ENCODE assay signal across 36 cellular contexts in genomic region chr13:30381049-30381448, GRCh38. TPM values are rescaled to one million over a fixed set of nuclear protein-coding genes. Genes with fewer than 3 reads are reported as not detected.
"Had no signal": no experiment of that assay in that cellular context is flagged by ENCODE, and none has a peak within 500 bp of the region (broad histone marks: within the 10 kb centered on the region; RNA-seq: fewer than 3 reads in every experiment).

No MANE protein-coding gene starts in this region.

- H3K9me3 Mint-ChIP-seq: activated CD4-positive, alpha-beta memory T cell treated with anti-CD3 and anti-CD28 coated beads for 36 hours; activated T-cell treated with anti-CD3 and anti-CD28 coated beads, Interleukin-2, amount 50 U/mL, for 24 hours; activated T-cell treated with anti-CD3 and anti-CD28 coated beads, Interleukin-2, amount 50 U/mL, for 72 hours; central memory CD8-positive, alpha-beta T cell; effector memory CD8-positive, alpha-beta T cell; T-helper 2 cell treated with Interferon-gamma antibody and Interleukin-4, amounts not matched to agents 5 μg/mL and 100 μg/mL, for 36 hours had no signal

- H3K4me3 ChIP-seq: coronary artery, esophagus muscularis mucosa, gastrocnemius medialis, heart left ventricle had no signal

- H3K36me3 Mint-ChIP-seq: activated CD4-positive, alpha-beta memory T cell treated with anti-CD3 and anti-CD28 coated beads for 36 hours; activated naive CD8-positive, alpha-beta T cell treated with anti-CD3 and anti-CD28 coated beads, Interleukin-2, amount 10 ng/mL, durations not matched to agents 7 days and 5 days had no signal

- H3K9me3 ChIP-seq: esophagus muscularis mucosa, gastrocnemius medialis, heart left ventricle had no signal

- H3K4me3 Mint-ChIP-seq: activated CD4-positive, alpha-beta memory T cell treated with anti-CD3 and anti-CD28 coated beads for 36 hours; activated CD4-positive, alpha-beta T cell treated with anti-CD3 and anti-CD28 coated beads for 36 hours; activated CD4-positive, alpha-beta T cell treated with anti-CD3 and anti-CD28 coated beads, Interleukin-2, amount 10 ng/mL, durations not matched to agents 24 days and 14 days; activated CD8-positive, alpha-beta memory T cell treated with anti-CD3 and anti-CD28 coated beads, Interleukin-2, amount 10 ng/mL, durations not matched to agents 7 days and 5 days; activated CD8-positive, alpha-beta T cell treated with anti-CD3 and anti-CD28 coated beads, Interleukin-2, amount 10 ng/mL, durations not matched to agents 7 days and 5 days; activated naive CD8-positive, alpha-beta T cell treated with anti-CD3 and anti-CD28 coated beads, Interleukin-2, amount 10 ng/mL, durations not matched to agents 7 days and 5 days; activated T-cell treated with anti-CD3 and anti-CD28 coated beads, Interleukin-2, amount 50 U/mL, for 24 hours; activated T-cell treated with anti-CD3 and anti-CD28 coated beads, Interleukin-2, amount 50 U/mL, for 72 hours; central memory CD8-positive, alpha-beta T cell; effector memory CD8-positive, alpha-beta T cell; T-helper 2 cell treated with Interferon-gamma antibody and Interleukin-4, amounts not matched to agents 5 μg/mL and 100 μg/mL, for 36 hours had no signal

- ATAC-seq: activated CD4-positive, alpha-beta T cell treated with anti-CD3 and anti-CD28 coated beads for 36 hours; activated CD8-positive, alpha-beta memory T cell treated with anti-CD3 and anti-CD28 coated beads, Interleukin-2, amount 10 ng/mL, durations not matched to agents 7 days and 5 days; activated CD8-positive, alpha-beta T cell treated with anti-CD3 and anti-CD28 coated beads, Interleukin-2, amount 10 ng/mL, durations not matched to agents 7 days and 5 days; activated T-cell treated with anti-CD3 and anti-CD28 coated beads, Interleukin-2, amount 50 U/mL, for 72 hours; effector memory CD8-positive, alpha-beta T cell; foreskin keratinocyte; gastrocnemius medialis; heart left ventricle had no signal

- H3K27me3 ChIP-seq: brain microvascular endothelial cell, esophagus muscularis mucosa, foreskin keratinocyte, gastrocnemius medialis, heart left ventricle had no signal

- FAIRE-seq: astrocyte, bronchial epithelial cell had no signal

- H3K27ac Mint-ChIP-seq: activated CD4-positive, alpha-beta memory T cell treated with anti-CD3 and anti-CD28 coated beads for 36 hours; activated CD4-positive, alpha-beta T cell treated with anti-CD3 and anti-CD28 coated beads for 36 hours; activated CD4-positive, alpha-beta T cell treated with anti-CD3 and anti-CD28 coated beads, Interleukin-2, amount 10 ng/mL, durations not matched to agents 24 days and 14 days; activated CD8-positive, alpha-beta memory T cell treated with anti-CD3 and anti-CD28 coated beads, Interleukin-2, amount 10 ng/mL, durations not matched to agents 7 days and 5 days; activated CD8-positive, alpha-beta T cell treated with anti-CD3 and anti-CD28 coated beads, Interleukin-2, amount 10 ng/mL, durations not matched to agents 7 days and 5 days; activated naive CD8-positive, alpha-beta T cell treated with anti-CD3 and anti-CD28 coated beads, Interleukin-2, amount 10 ng/mL, durations not matched to agents 7 days and 5 days; activated T-cell treated with anti-CD3 and anti-CD28 coated beads, Interleukin-2, amount 50 U/mL, for 24 hours; activated T-cell treated with anti-CD3 and anti-CD28 coated beads, Interleukin-2, amount 50 U/mL, for 72 hours; effector memory CD8-positive, alpha-beta T cell; T-helper 2 cell treated with Interferon-gamma antibody and Interleukin-4, amounts not matched to agents 5 μg/mL and 100 μg/mL, for 36 hours had no signal

- H3K36me3 ChIP-seq: brain microvascular endothelial cell, esophagus muscularis mucosa, gastrocnemius medialis, heart left ventricle had no signal

- H3K4me1 ChIP-seq: esophagus muscularis mucosa, foreskin keratinocyte, heart left ventricle had no signal

- H3K27ac ChIP-seq: brain microvascular endothelial cell, coronary artery, esophagus muscularis mucosa, foreskin keratinocyte, gastrocnemius medialis, heart left ventricle had no signal

- H3K27me3 Mint-ChIP-seq: activated CD4-positive, alpha-beta memory T cell treated with anti-CD3 and anti-CD28 coated beads for 36 hours; activated CD4-positive, alpha-beta T cell treated with anti-CD3 and anti-CD28 coated beads for 36 hours; activated CD4-positive, alpha-beta T cell treated with anti-CD3 and anti-CD28 coated beads, Interleukin-2, amount 10 ng/mL, durations not matched to agents 24 days and 14 days; activated CD8-positive, alpha-beta memory T cell treated with anti-CD3 and anti-CD28 coated beads, Interleukin-2, amount 10 ng/mL, durations not matched to agents 7 days and 5 days; activated T-cell treated with anti-CD3 and anti-CD28 coated beads, Interleukin-2, amount 50 U/mL, for 24 hours; central memory CD8-positive, alpha-beta T cell; effector memory CD8-positive, alpha-beta T cell had no signal

- DNase-seq: activated CD4-positive, alpha-beta memory T cell treated with anti-CD3 and anti-CD28 coated beads for 36 hours; activated CD4-positive, alpha-beta T cell treated with anti-CD3 and anti-CD28 coated beads for 36 hours; activated CD4-positive, alpha-beta T cell treated with anti-CD3 and anti-CD28 coated beads, Interleukin-2, amount 10 ng/mL, durations not matched to agents 24 days and 14 days; activated CD4-positive, CD25-positive, alpha-beta regulatory T cell; activated CD4-positive, CD25-positive, alpha-beta regulatory T cell treated with anti-CD3 and anti-CD28 coated beads, Interleukin-2, amount 50 U/mL, for 72 hours; activated CD8-positive, alpha-beta memory T cell treated with anti-CD3 and anti-CD28 coated beads, Interleukin-2, amount 10 ng/mL, durations not matched to agents 7 days and 5 days; activated CD8-positive, alpha-beta memory T cell treated with anti-CD3 and anti-CD28 coated beads, Interleukin-2, amount 50 U/mL, for 4 hours; activated CD8-positive, alpha-beta T cell treated with anti-CD3 and anti-CD28 coated beads, Interleukin-2, amount 10 ng/mL, durations not matched to agents 7 days and 5 days; activated gamma-delta T cell; activated naive CD4-positive, alpha-beta T cell treated with anti-CD3 and anti-CD28 coated beads, Interleukin-2, amount 50 U/mL, for 16 hours; activated naive CD4-positive, alpha-beta T cell treated with Interleukin-2 at 50 U/mL for 16 hours; activated naive CD8-positive, alpha-beta T cell treated with anti-CD3 and anti-CD28 coated beads, Interleukin-2, amount 10 ng/mL, durations not matched to agents 7 days and 5 days; activated T-cell treated with anti-CD3 and anti-CD28 coated beads, Interleukin-2, amount 50 U/mL, for 24 hours; activated T-cell treated with anti-CD3 and anti-CD28 coated beads, Interleukin-2, amount 50 U/mL, for 72 hours; amniotic stem cell; anterior cingulate cortex; brain microvascular endothelial cell; dermis blood vessel endothelial cell; effector CD4-positive, alpha-beta T cell; effector memory CD8-positive, alpha-beta T cell; erythroblast; foreskin keratinocyte; gastrocnemius medialis; glutamatergic neuron; heart left ventricle; SW 1271; T1000 had no signal

RNA-seq across cellular contexts. Expression of gene UBE2L5, which starts 41.2 kb away (rescaled TPM):
- total RNA-seq: activated CD4-positive, alpha-beta memory T cell treated with anti-CD3 and anti-CD28 coated beads for 36 hours; activated CD4-positive, alpha-beta T cell treated with anti-CD3 and anti-CD28 coated beads, Interleukin-2, amount 10 ng/mL, durations not matched to agents 24 days and 14 days; activated CD8-positive, alpha-beta memory T cell treated with anti-CD3 and anti-CD28 coated beads for 36 hours; activated CD8-positive, alpha-beta memory T cell treated with anti-CD3 and anti-CD28 coated beads, Interleukin-2, amount 10 ng/mL, durations not matched to agents 7 days and 5 days; activated CD8-positive, alpha-beta T cell treated with anti-CD3 and anti-CD28 coated beads, Interleukin-2, amount 10 ng/mL, durations not matched to agents 7 days and 5 days; activated naive CD8-positive, alpha-beta T cell treated with anti-CD3 and anti-CD28 coated beads, Interleukin-2, amount 10 ng/mL, durations not matched to agents 7 days and 5 days; activated T-cell treated with anti-CD3 and anti-CD28 coated beads, Interleukin-2, amount 50 U/mL, for 72 hours; astrocyte; bronchial epithelial cell; cardiac septum; dermis blood vessel endothelial cell; foreskin keratinocyte; gastrocnemius medialis; T-helper 1 cell treated with Interleukin-12 subunit alpha and Interleukin-12 subunit beta and Interleukin-4 antibody, amounts not matched to agents 30 ng/mL and 1 ng/mL, for 36 hours had no signal
- polyA plus RNA-seq: foreskin keratinocyte, heart left ventricle had no signal
